ENCODE assay signal across 25 cellular contexts in genomic region chr17:32725697-32726096, GRCh38.
DNase-seq lines count a peak whose midpoint lies in the region; ATAC-seq, FAIRE-seq and TF ChIP-seq lines count a peak whose summit lies in the region.
"Had no signal": no experiment of that assay in that cellular context is flagged by ENCODE, and none has a peak within 500 bp of the region (broad histone marks: within the 10 kb centered on the region; RNA-seq: fewer than 3 reads in every experiment).

No MANE protein-coding gene starts in this region.

- no peak overlapping the region for H3K4me3 Mint-ChIP-seq in WTC11
- H3K4me3 Mint-ChIP-seq: CD14-positive monocyte; CD4-positive, alpha-beta memory T cell; CD4-positive, CD25-positive, alpha-beta regulatory T cell; CD8-positive, alpha-beta memory T cell had no signal

- no peak overlapping the region for H3K27ac ChIP-seq in HepG2 (ENCODE audit: extremely low read length, insufficient read depth, low read length)
- no peak overlapping the region for H3K27ac ChIP-seq in right lobe of liver
- no peak overlapping the region for H3K27ac ChIP-seq in prostate gland
- H3K27ac ChIP-seq: 22Rv1, A549, BLaER1 had no signal

- no peak for ATAC-seq in HepG2
- no peak for ATAC-seq in right lobe of liver
- ATAC-seq in WTC11 = no peak
- ATAC-seq: A549, GM12878 had no signal

- H3K9ac ChIP-seq in HepG2 (ENCODE audit: insufficient read depth, low read depth, low read length) = no peak overlapping the region
- H3K9ac ChIP-seq: BLaER1 had no signal

- no peak overlapping the region for H3K4me3 ChIP-seq in HepG2 (replicated peaks in 1 of 3; ENCODE audit: insufficient read depth in 1 of 3, low read depth in 2 of 3, low read length in 3 of 3)
- no peak overlapping the region for H3K4me3 ChIP-seq in right lobe of liver
- H3K4me3 ChIP-seq in prostate gland = no peak overlapping the region
- H3K4me3 ChIP-seq: A549, BLaER1, GM12878 had no signal

- H3K27me3 Mint-ChIP-seq in WTC11 (ENCODE audit: low read depth) = no peaks in the 10 kb centered on the region
- H3K27me3 Mint-ChIP-seq: CD8-positive, alpha-beta memory T cell had no signal

- TF ChIP-seq CTCF in HepG2 (CRISPR knock-in tag; IDR thresholded peaks at IDR 0.05) (no peak), right lobe of liver (IDR thresholded peaks at IDR 0.05) (no peak), WTC11 (IDR thresholded peaks at IDR 0.05) (no peak), prostate gland (IDR thresholded peaks at IDR 0.05) (no peak)

- DNase-seq in HepG2 (ENCODE audit: low spot score) (no peak), right lobe of liver (no peak), WTC11 (ENCODE audit: low spot score) (no peak), RPMI8226 (no peak), prostate gland (ENCODE audit: low spot score) (no peak)
- DNase-seq: BE2C; C1 segment of cervical spinal cord; CD4-positive, alpha-beta memory T cell; CD4-positive, CD25-positive, alpha-beta regulatory T cell; CD8-positive, alpha-beta memory T cell; COR-L47; DMS 273 treated with DMSO at 0.1 percent for 48 hours; DMS153; DMS53; DMS79; DND-41; EL; GDM1 had no signal

- intact Hi-C loops in HepG2 (cut with micrococcal nuclease; ENCODE audit: unreplicated experiment) (no loop called here), right lobe of liver (cut with DNase I) (no loop called here), prostate gland (cut with DNase I) (no loop called here)

- TF ChIP-seq POLR2A in HepG2 (IDR thresholded peaks at IDR 0.05; ENCODE audit: insufficient read depth in 1 of 2, low read depth in 2 of 2, low read length in 2 of 2) (no peak), right lobe of liver (IDR thresholded peaks at IDR 0.05) (no peak), prostate gland (IDR thresholded peaks at IDR 0.05) (no peak)

- no peaks in the 10 kb centered on the region for H3K4me1 Mint-ChIP-seq in WTC11
- H3K4me1 Mint-ChIP-seq: CD14-positive monocyte; CD4-positive, alpha-beta memory T cell; CD4-positive, CD25-positive, alpha-beta regulatory T cell; CD8-positive, alpha-beta memory T cell had no signal

- H3K4me1 ChIP-seq in HepG2 (ENCODE audit: insufficient read depth, low read length) (no peaks in the 10 kb centered on the region), right lobe of liver (no peaks in the 10 kb centered on the region), prostate gland (replicated peaks) (no peaks in the 10 kb centered on the region)
- H3K4me1 ChIP-seq: A549, BE2C, BLaER1 had no signal

- WGBS in HepG2 (ENCODE audit: low lambda C conversion rate) = 100% methylated on average over 1 of the region's 1 CpG
- WGBS in right lobe of liver (ENCODE audit: insufficient coverage, low coverage, low lambda C conversion rate, missing lambda C conversion rate) = 94% methylated on average over 1 of the region's 1 CpG
- 94% methylated on average over 1 of the region's 1 CpG for WGBS in prostate gland

- BruUV-seq in HepG2 (replicated peaks; lab: Mats Ljungman, UMichigan) = no TSS peak

- in situ Hi-C loops in HepG2 (cut with HindIII; ENCODE audit: extremely low pct_ligation_motif_present, low pct_unique_long_range_greater_than_20kb) = no loop called here

- no peaks in the 10 kb centered on the region for H3K27me3 ChIP-seq in HepG2 (ENCODE audit: control insufficient read depth in 1 of 2, insufficient read depth in 2 of 2, low read length in 2 of 2)
- no peaks in the 10 kb centered on the region for H3K27me3 ChIP-seq in right lobe of liver
- no peaks in the 10 kb centered on the region for H3K27me3 ChIP-seq in prostate gland (replicated peaks; ENCODE audit: insufficient read depth)
- H3K27me3 ChIP-seq: BE2C, BLaER1 had no signal

- no peak overlapping the region for H3K4me2 ChIP-seq in HepG2 (ENCODE audit: low read depth, low read length)
- H3K4me2 ChIP-seq: A549, BLaER1 had no signal

- CTCF ChIA-PET in HepG2 (lab: Yijun Ruan, JAX; ENCODE audit: low intra/inter-chr PET ratio, low total read pairs) = no interaction called here
- CTCF ChIA-PET in WTC11 (lab: Charles Lee) = no interaction called here

- H3K9me3 ChIP-seq in HepG2 (ENCODE audit: low read length) (no peaks in the 10 kb centered on the region), right lobe of liver (no peaks in the 10 kb centered on the region), prostate gland (no peaks in the 10 kb centered on the region)
- H3K9me3 ChIP-seq: BE2C had no signal

- POLR2A ChIA-PET in HepG2 (lab: Yijun Ruan, JAX) = no interaction called here
- POLR2A ChIA-PET in WTC11 (lab: Charles Lee) = no interaction called here

- H4K20me1 ChIP-seq in HepG2 (ENCODE audit: insufficient read depth, low read length) = no peaks in the 10 kb centered on the region
- H4K20me1 ChIP-seq: BLaER1 had no signal

- no peak overlapping the region for H3K27ac Mint-ChIP-seq in WTC11
- H3K27ac Mint-ChIP-seq: CD14-positive monocyte; CD4-positive, alpha-beta memory T cell; CD4-positive, CD25-positive, alpha-beta regulatory T cell had no signal

- H3K36me3 ChIP-seq in HepG2 (replicated peaks in 1 of 2; ENCODE audit: control insufficient read depth in 1 of 2, insufficient read depth in 2 of 2, low read length in 2 of 2) (no peaks in the 10 kb centered on the region), right lobe of liver (no peaks in the 10 kb centered on the region), prostate gland (no peaks in the 10 kb centered on the region)
- H3K36me3 ChIP-seq: BE2C, BLaER1 had no signal

- TF ChIP-seq RAD21 in HepG2 (CRISPR knock-in tag; IDR thresholded peaks at IDR 0.05) = no peak

- peaks cover 13% of the 10 kb centered on the region for H3K9me3 Mint-ChIP-seq in WTC11

- H2AFZ ChIP-seq in HepG2 (ENCODE audit: low read length) = no peak overlapping the region

- no peak for FAIRE-seq in HepG2 (lab: Jason Lieb, UNC)
- FAIRE-seq: A549, GM12878, GM12892, GM18507 had no signal

- TF ChIP-seq EP300 in HepG2 (IDR thresholded peaks at IDR 0.05; ENCODE audit: low read depth in 2 of 2, low read length in 2 of 2) (no peak), HepG2 (CRISPR knock-in tag; IDR thresholded peaks at IDR 0.05; ENCODE audit: borderline replicate concordance) (no peak)

- peaks cover 18% of the 10 kb centered on the region for H3K36me3 Mint-ChIP-seq in WTC11

- H3K79me2 ChIP-seq in HepG2 (ENCODE audit: insufficient read depth, low read length) = no peaks in the 10 kb centered on the region

TF ChIP-seq in HepG2, 621 proteins besides CTCF, POLR2A, EP300 and RAD21:
- TF ChIP-seq ZGPAT (CRISPR knock-in tag; IDR thresholded peaks at IDR 0.05) = no peak
- peak; percentile 97 for TF ChIP-seq ZNF317 (CRISPR knock-in tag; IDR thresholded peaks at IDR 0.05)

TF ChIP-seq in WTC11, 78 proteins besides CTCF, POLR2A, EP300 and RAD21:
- TF ChIP-seq ZNF317 (CRISPR knock-in tag; IDR thresholded peaks at IDR 0.05; ENCODE audit: borderline replicate concordance, low read depth) (peak; percentile 80; the same call in 1 of the 2 replicates), AFF4 (CRISPR knock-in tag; IDR thresholded peaks at IDR 0.05; ENCODE audit: borderline replicate concordance) (no peak)

Comparison
In these comparisons a context has a peak if more than half of its experiments do, and no peak if none do; other contexts are left out.
1. Of the 50 proteins assayed by ChIP-seq in both HepG2 and WTC11: peak only in HepG2: none; only in WTC11: none; in both: ZNF317; in neither: 49.